ENCODE assay signal across 17 cellular contexts in genomic region chr6:160428818-160429744, GRCh38.
DNase-seq lines count a peak whose midpoint lies in the region; ATAC-seq and TF ChIP-seq lines count a peak whose summit lies in the region.
"Had no signal": no experiment of that assay in that cellular context is flagged by ENCODE, and none has a peak within 500 bp of the region (broad histone marks: within the 10 kb centered on the region; RNA-seq: fewer than 3 reads in every experiment).

No MANE protein-coding gene starts in this region.

- H3K9me3 Mint-ChIP-seq in endodermal cell: no peaks in the 10 kb centered on the region
- no peaks in the 10 kb centered on the region for H3K9me3 Mint-ChIP-seq in stimulated activated naive CD8-positive, alpha-beta T cell treated with anti-CD3 and anti-CD28 coated beads, Interleukin-15, amount 100 ng/mL, for 72 hours
- H3K9me3 Mint-ChIP-seq: memory B cell; nephron progenitor cell; T-helper 1 cell treated with Interleukin-12 subunit alpha and Interleukin-12 subunit beta and Interleukin-4 antibody, amounts not matched to agents 30 μg/mL and 1 μg/mL, for 36 hours had no signal

- H3K18ac ChIP-seq in mesendoderm (ENCODE audit: low read length): no peak overlapping the region

- H3K36me3 Mint-ChIP-seq in endodermal cell (ENCODE audit: low read depth): no peaks in the 10 kb centered on the region

- no peak overlapping the region for H2BK120ac ChIP-seq in mesendoderm (ENCODE audit: low read depth, low read length)

- WGBS in endodermal cell (ENCODE audit: insufficient coverage in 1 of 2, insufficient read length in 1 of 2), 2 experiments: 73 to 81% methylated on average over 5 to 13 of the region's 13 CpGs
- no CpG with 5 or more reads among the region's 13 CpGs for WGBS in mesendoderm (ENCODE audit: extremely low coverage, insufficient coverage, low lambda C conversion rate)

- intact Hi-C loops in tibial artery (cut with DNase I; ENCODE audit: low total_unique reads): no loop called here

- H3K27ac ChIP-seq in endodermal cell (ENCODE audit: low read depth, low read length) (no peak overlapping the region), mesendoderm (ENCODE audit: low read depth, low read length) (no peak overlapping the region), tibial artery (peak overlapping the region; percentile 66 to 67)
- H3K27ac ChIP-seq: prostate gland, suprapubic skin had no signal

- H3K4me1 Mint-ChIP-seq in endodermal cell: peaks cover 8% of the 10 kb centered on the region
- peaks cover 11% of the 10 kb centered on the region for H3K4me1 Mint-ChIP-seq in stimulated activated naive CD8-positive, alpha-beta T cell treated with anti-CD3 and anti-CD28 coated beads, Interleukin-15, amount 100 ng/mL, for 72 hours

- no peak for TF ChIP-seq CTCF in NB4 (IDR thresholded peaks at IDR 0.05; ENCODE audit: low read depth, low read length)
- TF ChIP-seq CTCF in endodermal cell (conservative IDR thresholded peaks at IDR 0.05): no peak
- no peak for TF ChIP-seq CTCF in tibial artery (IDR thresholded peaks at IDR 0.05)

- no peaks in the 10 kb centered on the region for H3K4me1 ChIP-seq in endodermal cell (ENCODE audit: control insufficient read depth, insufficient read depth, low read length)
- no peaks in the 10 kb centered on the region for H3K4me1 ChIP-seq in mesendoderm (ENCODE audit: control insufficient read depth, low read depth, low read length)
- H3K4me1 ChIP-seq in tibial artery: peaks cover 0 to 59% (median 35%) of the 10 kb centered on the region in 4 donors

- H2BK15ac ChIP-seq in mesendoderm (replicated peaks; ENCODE audit: low read depth): no peak overlapping the region

- no peaks in the 10 kb centered on the region for H3K27me3 Mint-ChIP-seq in endodermal cell (ENCODE audit: insufficient read depth)
- peaks cover 70% of the 10 kb centered on the region for H3K27me3 Mint-ChIP-seq in stimulated activated naive CD8-positive, alpha-beta T cell treated with anti-CD3 and anti-CD28 coated beads, Interleukin-15, amount 100 ng/mL, for 72 hours

- no peak overlapping the region for H3K56ac ChIP-seq in mesendoderm (ENCODE audit: low read length)

- H3K4ac ChIP-seq in mesendoderm (ENCODE audit: low read depth, low read length): no peak overlapping the region

- no peak overlapping the region for H4K5ac ChIP-seq in mesendoderm (ENCODE audit: low read length)

- no peak overlapping the region for H3K27ac Mint-ChIP-seq in endodermal cell
- no peak overlapping the region for H3K27ac Mint-ChIP-seq in stimulated activated naive CD8-positive, alpha-beta T cell treated with anti-CD3 and anti-CD28 coated beads, Interleukin-15, amount 100 ng/mL, for 72 hours
- H3K27ac Mint-ChIP-seq: memory B cell; nephron progenitor cell; T-helper 1 cell treated with Interleukin-12 subunit alpha and Interleukin-12 subunit beta and Interleukin-4 antibody, amounts not matched to agents 30 μg/mL and 1 μg/mL, for 36 hours had no signal

- H3K23ac ChIP-seq in mesendoderm (ENCODE audit: low read length): no peak overlapping the region

- H4K8ac ChIP-seq in mesendoderm (ENCODE audit: low read depth, low read length): no peak overlapping the region

- H2BK5ac ChIP-seq in mesendoderm (ENCODE audit: low read length): no peak overlapping the region

- H3K4me3 ChIP-seq in NB4 (ENCODE audit: low read depth, low read length) (no peak overlapping the region), endodermal cell (ENCODE audit: low read length) (no peak overlapping the region), mesendoderm (ENCODE audit: low read length) (no peak overlapping the region), tibial artery (no peak overlapping the region)
- H3K4me3 ChIP-seq: prostate gland, suprapubic skin had no signal

- H3K79me1 ChIP-seq in mesendoderm (ENCODE audit: low read length): no peaks in the 10 kb centered on the region

- ATAC-seq in GM19023 (IDR thresholded peaks at IDR 0.05; ENCODE audit: unreplicated experiment): no peak
- ATAC-seq in stimulated activated naive CD8-positive, alpha-beta T cell treated with anti-CD3 and anti-CD28 coated beads, Interleukin-15, amount 100 ng/mL, for 72 hours: no peak

- TF ChIP-seq POLR2A in NB4 (IDR thresholded peaks at IDR 0.05; ENCODE audit: extremely low read depth, insufficient read length): no peak

- no peak overlapping the region for H3K4me3 Mint-ChIP-seq in endodermal cell
- H3K4me3 Mint-ChIP-seq in stimulated activated naive CD8-positive, alpha-beta T cell treated with anti-CD3 and anti-CD28 coated beads, Interleukin-15, amount 100 ng/mL, for 72 hours: no peak overlapping the region
- H3K4me3 Mint-ChIP-seq: memory B cell; nephron progenitor cell; T-helper 1 cell treated with Interleukin-12 subunit alpha and Interleukin-12 subunit beta and Interleukin-4 antibody, amounts not matched to agents 30 μg/mL and 1 μg/mL, for 36 hours had no signal

- H3K36me3 ChIP-seq in endodermal cell (ENCODE audit: control insufficient read depth, insufficient read depth, low read length) (peaks cover 4% of the 10 kb centered on the region), mesendoderm (ENCODE audit: control insufficient read depth, insufficient read depth, low read length) (no peaks in the 10 kb centered on the region), tibial artery (no peaks in the 10 kb centered on the region)
- H3K36me3 ChIP-seq: prostate gland, suprapubic skin had no signal

- no peak overlapping the region for H3K4me2 ChIP-seq in mesendoderm (ENCODE audit: low read length)

- no peaks in the 10 kb centered on the region for H3K79me2 ChIP-seq in mesendoderm (ENCODE audit: control insufficient read depth, insufficient read depth, low read length)

- H2AK5ac ChIP-seq in mesendoderm (ENCODE audit: low read length): no peak overlapping the region

- H3K27me3 ChIP-seq in endodermal cell (ENCODE audit: control insufficient read depth, insufficient read depth, low read length, poor library complexity, severe bottlenecking) (no peaks in the 10 kb centered on the region), mesendoderm (ENCODE audit: insufficient read depth, low read length, poor library complexity) (no peaks in the 10 kb centered on the region), tibial artery (no peaks in the 10 kb centered on the region)
- H3K27me3 ChIP-seq: suprapubic skin had no signal

- no peak overlapping the region for H3K9ac ChIP-seq in endodermal cell (ENCODE audit: extremely low read depth, low read length, poor library complexity, severe bottlenecking)
- no peak overlapping the region for H3K9ac ChIP-seq in mesendoderm (ENCODE audit: low read length)

- DNase-seq in NB4 (ENCODE audit: low read depth) (peak; percentile 8), endodermal cell (peak; percentile 73), mesendoderm (peak; percentile 43), tibial artery (no peak), NCI-H226 (no peak)
- no peak for DNase-seq in stimulated activated naive CD8-positive, alpha-beta T cell treated with anti-CD3 and anti-CD28 coated beads, Interleukin-15, amount 100 ng/mL, for 72 hours
- DNase-seq: activated CD4-positive, alpha-beta T cell treated with anti-CD3 and anti-CD28 coated beads, Interleukin-2, amount 50 U/mL, for 1 hour; activated gamma-delta T cell treated with Interleukin-2 at 50 U/mL for 16 hours; erythroblast; MV-4-11; NCI-H524 treated with DMSO at 0.1 percent for 48 hours; nephron progenitor cell had no signal

- H3K9me3 ChIP-seq in endodermal cell (ENCODE audit: control insufficient read depth, low read length) (no peaks in the 10 kb centered on the region), tibial artery (no peaks in the 10 kb centered on the region)
- H3K9me3 ChIP-seq: prostate gland, suprapubic skin had no signal

Comparison
In these comparisons a context has a peak if more than half of its experiments do, and no peak if none do; other contexts are left out.
1. DNase-seq: peak in NB4 (single experiment), endodermal cell (single experiment) and mesendoderm (single experiment); none in tibial artery (0 of 2), NCI-H226 (single experiment) and stimulated activated naive CD8-positive, alpha-beta T cell treated with anti-CD3 and anti-CD28 coated beads, Interleukin-15, amount 100 ng/mL, for 72 hours (0 of 2).
2. H3K27ac ChIP-seq: peak in tibial artery (2 of 2); none in endodermal cell (single experiment) and mesendoderm (single experiment).